ENCODE assay signal across 28 cellular contexts in genomic region chr17:82547981-82548380, GRCh38. TPM values are rescaled to one million over a fixed set of nuclear protein-coding genes. Genes with fewer than 3 reads are reported as not detected.
DNase-seq lines count a peak whose midpoint lies in the region; ATAC-seq and TF ChIP-seq lines count a peak whose summit lies in the region.
"Had no signal": no experiment of that assay in that cellular context is flagged by ENCODE, and none has a peak within 500 bp of the region (broad histone marks: within the 10 kb centered on the region; RNA-seq: fewer than 3 reads in every experiment).

No MANE protein-coding gene starts in this region.

- H3K4me3 Mint-ChIP-seq in activated naive CD4-positive, alpha-beta T cell treated with anti-CD3 and anti-CD28 coated beads, Interleukin-2, amount 50 U/mL, for 24 hours, result no peak overlapping the region
- H3K4me3 Mint-ChIP-seq in naive thymus-derived CD4-positive, alpha-beta T cell, result no peak overlapping the region
- H3K4me3 Mint-ChIP-seq: activated CD4-positive, alpha-beta T cell treated with anti-CD3 and anti-CD28 coated beads, Interleukin-2, amount 10 ng/mL, durations not matched to agents 7 days and 5 days; activated T-helper 1 cell treated with anti-CD3 and anti-CD28 coated beads, Interleukin-12 subunit alpha, Interleukin-12 subunit beta, Interleukin-2, Interleukin-4 antibody, amounts not matched to agents 30 ng/mL and 10 ng/mL and 1 ng/mL, durations not matched to agents 14 hours and 24 hours and 36 hours had no signal

- ATAC-seq in naive thymus-derived CD4-positive, alpha-beta T cell, result no peak
- ATAC-seq in GM19328 (IDR thresholded peaks at IDR 0.05; ENCODE audit: unreplicated experiment), result no peak
- ATAC-seq: activated naive CD4-positive, alpha-beta T cell treated with anti-CD3 and anti-CD28 coated beads, Interleukin-2, amount 50 U/mL, for 72 hours had no signal

- intact Hi-C loops in naive thymus-derived CD4-positive, alpha-beta T cell (cut with micrococcal nuclease), result no loop called here
- intact Hi-C loops in transverse colon (cut with DNase I; ENCODE audit: low total_unique reads), result no loop called here
- intact Hi-C loops in testis (cut with DNase I; ENCODE audit: low total_unique reads), result no loop called here

- POLR2A ChIA-PET in naive thymus-derived CD4-positive, alpha-beta T cell (lab: Charles Lee), result interaction anchor here (0.6 to 1.1 kb wide), 2 partner anchors 28 to 309 kb away, joined by 3 to 5 read pairs; partner anchors contain the start of gene FOXK2

- no peak for TF ChIP-seq EP300 in transverse colon (IDR thresholded peaks at IDR 0.05; ENCODE audit: low read depth)

- TF ChIP-seq POLR2A in transverse colon (IDR thresholded peaks at IDR 0.05) (no peak), testis (IDR thresholded peaks at IDR 0.05) (no peak)

- CTCF ChIA-PET in naive thymus-derived CD4-positive, alpha-beta T cell (lab: Charles Lee), result interaction anchor here (0.6 to 1.4 kb wide), 2 partner anchors 198 to 1340 kb away, joined by 3 to 9 read pairs; no protein-coding TSS in a partner anchor

- H3K36me3 ChIP-seq in naive thymus-derived CD4-positive, alpha-beta T cell (ENCODE audit: control insufficient read depth in 2 of 3, insufficient read depth in 3 of 3, low read length in 3 of 3), result no peaks in the 10 kb centered on the region
- H3K36me3 ChIP-seq in transverse colon, result no peaks in the 10 kb centered on the region
- H3K36me3 ChIP-seq in testis (ENCODE audit: low read depth, missing control alignments), result no peaks in the 10 kb centered on the region
- H3K36me3 ChIP-seq: pancreas, uterus had no signal

- 95% methylated on average over 4 of the region's 4 CpGs; no CpG with 5 or more reads in 1 of the 2 donors for WGBS in transverse colon (ENCODE audit: low coverage in 1 of 2), 2 donors
- 74 to 79% methylated on average over 4 of the region's 4 CpGs for WGBS in testis, 2 donors

- H3K27ac ChIP-seq in VCaP (peak overlapping the region; percentile 60), transverse colon (peak overlapping the region in 3 of 4 donors; percentile 54 to 81 (median 67)), testis (peak overlapping the region in 1 of 2 donors; percentile 45)
- no peak overlapping the region for H3K27ac ChIP-seq in naive thymus-derived CD4-positive, alpha-beta T cell (ENCODE audit: low read depth, low read length)
- H3K27ac ChIP-seq: pancreas, PC-9 had no signal

- no peaks in the 10 kb centered on the region for H3K36me3 Mint-ChIP-seq in activated naive CD4-positive, alpha-beta T cell treated with anti-CD3 and anti-CD28 coated beads, Interleukin-2, amount 50 U/mL, for 24 hours
- H3K36me3 Mint-ChIP-seq in naive thymus-derived CD4-positive, alpha-beta T cell, result peaks cover 0 to 9% (median 0%) of the 10 kb centered on the region in 5 donors
- H3K36me3 Mint-ChIP-seq: activated naive CD4-positive, alpha-beta T cell treated with anti-CD3 and anti-CD28 coated beads, Interleukin-2, amount 50 U/mL, for 72 hours had no signal

- H3K27ac Mint-ChIP-seq in activated naive CD4-positive, alpha-beta T cell treated with anti-CD3 and anti-CD28 coated beads, Interleukin-2, amount 50 U/mL, for 24 hours, result peak overlapping the region; percentile 43
- peak overlapping the region in 8 of 9 donors; percentile 9 to 86 (median 48) for H3K27ac Mint-ChIP-seq in naive thymus-derived CD4-positive, alpha-beta T cell
- H3K27ac Mint-ChIP-seq: activated T-helper 1 cell treated with anti-CD3 and anti-CD28 coated beads, Interleukin-12 subunit alpha, Interleukin-12 subunit beta, Interleukin-2, Interleukin-4 antibody, amounts not matched to agents 30 ng/mL and 10 ng/mL and 1 ng/mL, durations not matched to agents 14 hours and 24 hours and 36 hours had no signal

- no peaks in the 10 kb centered on the region for H3K9me3 Mint-ChIP-seq in activated naive CD4-positive, alpha-beta T cell treated with anti-CD3 and anti-CD28 coated beads, Interleukin-2, amount 50 U/mL, for 24 hours
- no peaks in the 10 kb centered on the region for H3K9me3 Mint-ChIP-seq in naive thymus-derived CD4-positive, alpha-beta T cell
- H3K9me3 Mint-ChIP-seq: activated CD4-positive, alpha-beta T cell treated with anti-CD3 and anti-CD28 coated beads, Interleukin-2, amount 10 ng/mL, durations not matched to agents 7 days and 5 days; activated naive CD4-positive, alpha-beta T cell treated with anti-CD3 and anti-CD28 coated beads, Interleukin-2, amount 50 U/mL, for 72 hours; activated T-helper 1 cell treated with anti-CD3 and anti-CD28 coated beads, Interleukin-12 subunit alpha, Interleukin-12 subunit beta, Interleukin-2, Interleukin-4 antibody, amounts not matched to agents 30 ng/mL and 10 ng/mL and 1 ng/mL, durations not matched to agents 14 hours and 24 hours and 36 hours had no signal

- no peaks in the 10 kb centered on the region for H3K27me3 Mint-ChIP-seq in activated naive CD4-positive, alpha-beta T cell treated with anti-CD3 and anti-CD28 coated beads, Interleukin-2, amount 50 U/mL, for 24 hours
- H3K27me3 Mint-ChIP-seq in naive thymus-derived CD4-positive, alpha-beta T cell, result no peaks in the 10 kb centered on the region
- H3K27me3 Mint-ChIP-seq: activated CD4-positive, alpha-beta T cell treated with anti-CD3 and anti-CD28 coated beads, Interleukin-2, amount 10 ng/mL, durations not matched to agents 7 days and 5 days had no signal

- no peak overlapping the region for H3K4me3 ChIP-seq in naive thymus-derived CD4-positive, alpha-beta T cell (ENCODE audit: low read length)
- H3K4me3 ChIP-seq in transverse colon (no peak overlapping the region), testis (no peak overlapping the region)
- H3K4me3 ChIP-seq: HAP-1, pancreas, PC-9, uterus had no signal

- H3K9me3 ChIP-seq in naive thymus-derived CD4-positive, alpha-beta T cell (ENCODE audit: control insufficient read depth in 2 of 3, low read length in 3 of 3), result no peaks in the 10 kb centered on the region
- H3K9me3 ChIP-seq in transverse colon (no peaks in the 10 kb centered on the region), testis (no peaks in the 10 kb centered on the region)
- H3K9me3 ChIP-seq: HAP-1, pancreas, uterus had no signal

- DNase-seq in activated naive CD4-positive, alpha-beta T cell (lab: John Stamatoyannopoulos, UW), result no peak
- DNase-seq in naive thymus-derived CD4-positive, alpha-beta T cell, result no peak
- no peak for DNase-seq in transverse colon
- no peak for DNase-seq in testis
- no peak for DNase-seq in stimulated activated CD4-positive, alpha-beta T cell treated with anti-CD3 and anti-CD28 coated beads, Interleukin-4, amount 100 ng/mL, for 4 hours
- DNase-seq: activated CD4-positive, alpha-beta T cell treated with anti-CD3 and anti-CD28 coated beads, Interleukin-2, amount 10 ng/mL, durations not matched to agents 7 days and 5 days; central memory CD4-positive, alpha-beta T cell; COR-L47; DMS79; dorsolateral prefrontal cortex; islet precursor cell; NCI-H1417; NCI-H526 treated with DMSO at 0.1 percent for 48 hours; PC-9; retina; SHP77; small intestine; stimulated activated CD4-positive, alpha-beta T cell treated with anti-CD3 and anti-CD28 coated beads, Interleukin-2, amount 100 ng/mL, for 24 hours; SW 1271; T1000 had no signal

- in situ Hi-C loops in transverse colon (cut with MboI; ENCODE audit: low pct_ligation_motif_present in 1 of 4, low pct_unique_long_range_greater_than_20kb in 1 of 4, low sequenced_read_pairs in 3 of 4), result no loop called here

- H3K4me1 Mint-ChIP-seq in activated naive CD4-positive, alpha-beta T cell treated with anti-CD3 and anti-CD28 coated beads, Interleukin-2, amount 50 U/mL, for 24 hours, result peaks cover 67% of the 10 kb centered on the region
- H3K4me1 Mint-ChIP-seq in naive thymus-derived CD4-positive, alpha-beta T cell, result peaks cover 28 to 74% (median 48%) of the 10 kb centered on the region in 7 donors

- H3K4me1 ChIP-seq in naive thymus-derived CD4-positive, alpha-beta T cell (ENCODE audit: control insufficient read depth in 2 of 2, insufficient read depth in 2 of 2, low read length in 2 of 2), result peaks cover 3 to 16% of the 10 kb centered on the region in 2 donors
- H3K4me1 ChIP-seq in transverse colon (peaks cover 21 to 63% (median 50%) of the 10 kb centered on the region in 4 donors), testis (peaks cover 28% of the 10 kb centered on the region)

- no peak for TF ChIP-seq CTCF in VCaP (conservative IDR thresholded peaks at IDR 0.05)
- TF ChIP-seq CTCF in transverse colon (IDR thresholded peaks at IDR 0.05), result no peak
- TF ChIP-seq CTCF in testis (IDR thresholded peaks at IDR 0.05), result no peak

- no peaks in the 10 kb centered on the region for H3K27me3 ChIP-seq in naive thymus-derived CD4-positive, alpha-beta T cell (ENCODE audit: control insufficient read depth in 2 of 2, insufficient read depth in 2 of 2, low read length in 2 of 2)
- H3K27me3 ChIP-seq in transverse colon (no peaks in the 10 kb centered on the region), testis (no peaks in the 10 kb centered on the region)
- H3K27me3 ChIP-seq: dorsolateral prefrontal cortex, pancreas, uterus had no signal

RNA-seq across cellular contexts. Expression of gene FOXK2, which starts 28.4 kb away (rescaled TPM):
- total RNA-seq in naive thymus-derived CD4-positive, alpha-beta T cell, result 10 to 100 TPM; 36.5 to 67.1 (median 48.4) TPM
- polyA plus RNA-seq in naive thymus-derived CD4-positive, alpha-beta T cell, result 1 to 10 TPM; 4.2 to 4.8 TPM
- total RNA-seq in transverse colon (100 to 1,000 TPM in 2 of 4 donors, 10 to 100 TPM in 2; 41.2 to 216 (median 106) TPM), testis (10 to 100 TPM; 94.3 to 95.1 TPM)
- 85.8 TPM for polyA plus RNA-seq in testis (ENCODE audit: insufficient read depth, low read depth, low replicate concordance)
